19 cellular contexts compared by ENCODE assay signal in genomic region chr4:143351149-143351691, GRCh38. TPM values are rescaled to one million over a fixed set of nuclear protein-coding genes. Genes with fewer than 3 reads are reported as not detected.
DNase-seq lines count a peak whose midpoint lies in the region; ATAC-seq, FAIRE-seq and TF ChIP-seq lines count a peak whose summit lies in the region.
"Had no signal": no experiment of that assay in that cellular context is flagged by ENCODE, and none has a peak within 500 bp of the region (broad histone marks: within the 10 kb centered on the region; RNA-seq: fewer than 3 reads in every experiment).

No MANE protein-coding gene starts in this region.

- CTCF ChIA-PET in CD8-positive, alpha-beta memory T cell (lab: Charles Lee), result no interaction called here

- H3K27ac Mint-ChIP-seq in CD8-positive, alpha-beta memory T cell, result no peak overlapping the region
- H3K27ac Mint-ChIP-seq: CD4-positive, alpha-beta memory T cell; IgD-negative memory B cell; memory B cell; T-helper 17 cell had no signal

- no peaks in the 10 kb centered on the region for H3K27me3 ChIP-seq in heart right ventricle
- H3K27me3 ChIP-seq in muscle layer of duodenum (ENCODE audit: low read depth, low read length), result no peaks in the 10 kb centered on the region
- H3K27me3 ChIP-seq in CD8-positive, alpha-beta memory T cell (ENCODE audit: insufficient read depth, low read length, poor library complexity, severe bottlenecking), result no peaks in the 10 kb centered on the region

- WGBS in heart right ventricle, 2 donors, result 54 to 69% methylated on average over 20 of the region's 20 CpGs

- H3K9me3 ChIP-seq in heart right ventricle, result no peaks in the 10 kb centered on the region
- H3K9me3 ChIP-seq in muscle layer of duodenum (ENCODE audit: control insufficient read depth in 1 of 2, low read length in 2 of 2), result no peaks in the 10 kb centered on the region
- H3K9me3 ChIP-seq in CD8-positive, alpha-beta memory T cell (ENCODE audit: low read length), result no peaks in the 10 kb centered on the region

- DNase-seq in heart right ventricle (no peak), cardiac septum (ENCODE audit: low spot score) (no peak), coronary artery (ENCODE audit: low spot score) (no peak), foreskin melanocyte (no peak), H54 (ENCODE audit: insufficient read length, low spot score) (no peak), NCI-H1417 (lab: John Stamatoyannopoulos, UW) (no peak)
- DNase-seq in CD8-positive, alpha-beta memory T cell, result no peak
- DNase-seq: activated CD4-positive, CD25-positive, alpha-beta regulatory T cell treated with anti-CD3 and anti-CD28 coated beads, Interleukin-2, amount 50 U/mL, for 72 hours; CD4-positive, alpha-beta memory T cell; EL; MV-4-11; NCI-H2107; NCI-H82; RPMI8226; T-helper 17 cell had no signal

- H3K4me3 Mint-ChIP-seq in CD8-positive, alpha-beta memory T cell, result peak overlapping the region in 1 of 7 donors; percentile 29
- H3K4me3 Mint-ChIP-seq: CD4-positive, alpha-beta memory T cell; IgD-negative memory B cell; memory B cell; T-helper 17 cell had no signal

- peak in 7 of 8 donors; percentile 18 to 47 (median 30) for ATAC-seq in heart right ventricle
- ATAC-seq: T-helper 17 cell had no signal

- TF ChIP-seq POLR2A in H54 (IDR thresholded peaks at IDR 0.05; ENCODE audit: low read depth, low read length), result no peak

- H3K36me3 Mint-ChIP-seq in CD8-positive, alpha-beta memory T cell, result no peaks in the 10 kb centered on the region
- H3K36me3 Mint-ChIP-seq: CD4-positive, alpha-beta memory T cell; IgD-negative memory B cell; memory B cell had no signal

- no peaks in the 10 kb centered on the region for H3K9me3 Mint-ChIP-seq in CD8-positive, alpha-beta memory T cell
- H3K9me3 Mint-ChIP-seq: CD4-positive, alpha-beta memory T cell; IgD-negative memory B cell; memory B cell had no signal

- H3K4me1 ChIP-seq in heart right ventricle (peaks cover 10 to 63% (median 54%) of the 10 kb centered on the region in 9 donors), muscle layer of duodenum (ENCODE audit: control insufficient read depth in 1 of 2, insufficient read depth in 2 of 2, low read length in 2 of 2) (peaks cover 28 to 44% of the 10 kb centered on the region in 2 donors)
- H3K4me1 ChIP-seq in CD8-positive, alpha-beta memory T cell (ENCODE audit: insufficient read depth, low read length), result no peaks in the 10 kb centered on the region

- no peaks in the 10 kb centered on the region for H3K36me3 ChIP-seq in heart right ventricle
- no peaks in the 10 kb centered on the region for H3K36me3 ChIP-seq in muscle layer of duodenum (ENCODE audit: control insufficient read depth in 1 of 2, insufficient read depth in 2 of 2, low read length in 2 of 2)
- no peaks in the 10 kb centered on the region for H3K36me3 ChIP-seq in CD8-positive, alpha-beta memory T cell (ENCODE audit: insufficient read depth, low read length)

- H3K4me3 ChIP-seq in heart right ventricle (peak overlapping the region in 9 of 10 donors; percentile 22 to 48 (median 37)), coronary artery (no peak overlapping the region), muscle layer of duodenum (ENCODE audit: low read depth in 1 of 2, low read length in 2 of 2) (no peak overlapping the region)
- no peak overlapping the region for H3K4me3 ChIP-seq in CD8-positive, alpha-beta memory T cell (ENCODE audit: low read length)

- no peaks in the 10 kb centered on the region for H3K4me1 Mint-ChIP-seq in CD8-positive, alpha-beta memory T cell
- H3K4me1 Mint-ChIP-seq: CD4-positive, alpha-beta memory T cell; T-helper 17 cell had no signal

- TF ChIP-seq CTCF in heart right ventricle (IDR thresholded peaks at IDR 0.05) (no peak), coronary artery (IDR thresholded peaks at IDR 0.05) (no peak)

- H3K27me3 Mint-ChIP-seq in CD8-positive, alpha-beta memory T cell, result peaks cover 2 to 18% of the 10 kb centered on the region in 2 donors

- intact Hi-C loops in heart right ventricle (cut with DNase I) (loop anchor here in 2 of 10 donors (5.0 to 10.0 kb wide), 2 partner anchors 36 to 54 kb away; no protein-coding TSS in a partner anchor), cardiac septum (cut with DNase I) (no loop called here)

- POLR2A ChIA-PET in CD8-positive, alpha-beta memory T cell (lab: Charles Lee), result no interaction called here

- peak overlapping the region in 9 of 10 donors; percentile 32 to 79 (median 66) for H3K27ac ChIP-seq in heart right ventricle
- H3K27ac ChIP-seq in coronary artery, result peak overlapping the region; percentile 53 to 60
- H3K27ac ChIP-seq in muscle layer of duodenum (ENCODE audit: low read length), result peak overlapping the region; percentile 34
- no peak overlapping the region for H3K27ac ChIP-seq in CD8-positive, alpha-beta memory T cell (ENCODE audit: low read depth, low read length)

- FAIRE-seq in H54 (lab: Jason Lieb, UNC), result no peak
- FAIRE-seq: H1 had no signal

RNA-seq across cellular contexts. Expression of gene GAB1, which starts 14.5 kb away (rescaled TPM):
- total RNA-seq in heart right ventricle, result 100 to 1,000 TPM in 5 of 10 donors, 10 to 100 TPM in 5; 28.9 to 130 (median 102) TPM
- 10 to 100 TPM in 1 of 2 donors, 1 to 10 TPM in 1; 7.8 to 22.4 TPM for polyA plus RNA-seq in heart right ventricle
- total RNA-seq in cardiac septum, result 90.8 TPM
- under 1 TPM; 0.15 to 0.95 TPM for total RNA-seq in CD8-positive, alpha-beta memory T cell
- polyA plus RNA-seq in CD8-positive, alpha-beta memory T cell, result 0.02 TPM
- polyA plus RNA-seq: CD4-positive, alpha-beta memory T cell had no signal

Comparison
In these comparisons a context has a peak if more than half of its experiments do, and no peak if none do; other contexts are left out.
1. H3K4me3 ChIP-seq: peak in heart right ventricle (9 of 10); none in coronary artery (single experiment), muscle layer of duodenum (0 of 2) and CD8-positive, alpha-beta memory T cell (single experiment).
2. RNA of gene GAB1, which starts 14.5 kb away (total RNA-seq): 28.9 to 130 TPM in heart right ventricle and 90.8 TPM in cardiac septum (single experiment); 0.15 to 0.95 TPM in CD8-positive, alpha-beta memory T cell; every median in the first group is over 10 times any median in the second.